10 cellular contexts compared by ENCODE assay signal in the genomic region with DNA sequence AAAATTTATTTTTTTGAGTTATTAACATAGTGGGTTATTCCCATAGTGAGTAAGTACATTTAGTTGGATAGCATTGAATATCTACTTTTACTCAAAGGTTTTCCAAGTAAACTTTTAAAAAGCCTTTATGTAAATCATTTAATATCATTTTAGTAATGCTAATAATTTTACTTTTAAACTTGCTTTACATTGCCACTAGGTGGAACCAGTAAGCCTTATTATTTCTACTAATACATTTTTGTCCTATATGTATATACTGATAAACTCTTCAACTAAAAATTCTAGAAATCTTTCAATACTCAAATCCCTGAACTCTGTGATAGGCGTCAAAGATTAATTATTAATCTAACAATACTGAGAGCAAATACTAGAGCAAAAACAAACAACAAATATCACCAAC.
DNase-seq lines count a peak whose midpoint lies in the region; ATAC-seq and TF ChIP-seq lines count a peak whose summit lies in the region.
"Had no signal": no experiment of that assay in that cellular context is flagged by ENCODE, and none has a peak within 500 bp of the region (broad histone marks: within the 10 kb centered on the region; RNA-seq: fewer than 3 reads in every experiment).

No MANE protein-coding gene starts in this region.

- CTCF ChIA-PET in OCI-LY7 (lab: Charles Lee; ENCODE audit: unreplicated experiment) = no interaction called here

- no peaks in the 10 kb centered on the region for H3K9me3 Mint-ChIP-seq in CD14-positive monocyte

- no peaks in the 10 kb centered on the region for H3K27me3 Mint-ChIP-seq in CD14-positive monocyte (ENCODE audit: low read depth in 3 of 3)

- no peak for DNase-seq in heart left ventricle
- no peak for DNase-seq in right cardiac atrium
- peak; percentile 14 for DNase-seq in OCI-LY7 (ENCODE audit: low spot score)
- peak; percentile 50 for DNase-seq in fibroblast of mammary gland (ENCODE audit: low read depth)
- peak; percentile 24 for DNase-seq in superior temporal gyrus (ENCODE audit: extremely low spot score)
- no peak for DNase-seq in H4 (ENCODE audit: low spot score)
- DNase-seq in CD14-positive monocyte (ENCODE audit: low spot score) = no peak
- DNase-seq in coronary artery (ENCODE audit: low spot score) = no peak
- DNase-seq: GF-D8, HCEC 1CT had no signal

- H3K4me1 ChIP-seq in heart left ventricle (no peaks in the 10 kb centered on the region), right cardiac atrium (ENCODE audit: control insufficient read depth, insufficient read depth, low read length) (no peaks in the 10 kb centered on the region), OCI-LY7 (ENCODE audit: insufficient read depth, low read length, poor library complexity, severe bottlenecking) (no peaks in the 10 kb centered on the region)

- no peak overlapping the region for H3K27ac Mint-ChIP-seq in CD14-positive monocyte

- no peaks in the 10 kb centered on the region for H3K79me2 ChIP-seq in OCI-LY7 (ENCODE audit: insufficient read depth, low read depth, low read length)

- WGBS in heart left ventricle, 4 donors = 27 to 53% (median 36%) methylated on average over 1 of the region's 1 CpG
- WGBS in right cardiac atrium = 18% methylated on average over 1 of the region's 1 CpG

- no peaks in the 10 kb centered on the region for H3K4me1 Mint-ChIP-seq in CD14-positive monocyte

- peak in 7 of 12 donors; percentile 14 to 35 (median 27) for TF ChIP-seq CTCF in heart left ventricle (IDR thresholded peaks at IDR 0.05)
- peak; percentile 80 for TF ChIP-seq CTCF in OCI-LY7 (conservative IDR thresholded peaks at IDR 0.05; ENCODE audit: low read length)
- peak; percentile 33 for TF ChIP-seq CTCF in fibroblast of mammary gland (conservative IDR thresholded peaks at IDR 0.05; ENCODE audit: control insufficient read depth, insufficient read depth, low read depth, low read length)
- TF ChIP-seq CTCF in CD14-positive monocyte (IDR thresholded peaks at IDR 0.05) = no peak
- TF ChIP-seq CTCF in coronary artery (IDR thresholded peaks at IDR 0.05) = no peak

- no peak overlapping the region for H3K4me2 ChIP-seq in OCI-LY7 (ENCODE audit: low read length)

- no peak overlapping the region for H3K27ac ChIP-seq in heart left ventricle
- H3K27ac ChIP-seq in right cardiac atrium (ENCODE audit: low read length) = no peak overlapping the region
- no peak overlapping the region for H3K27ac ChIP-seq in OCI-LY7 (ENCODE audit: low read depth, low read length, poor library complexity, severe bottlenecking)
- H3K27ac ChIP-seq in coronary artery = no peak overlapping the region

- no peak overlapping the region for H2AFZ ChIP-seq in OCI-LY7 (ENCODE audit: low read length)

- H4K20me1 ChIP-seq in OCI-LY7 (ENCODE audit: insufficient read depth, low read length) = no peaks in the 10 kb centered on the region

- no peak overlapping the region for H3K4me3 ChIP-seq in heart left ventricle
- no peak overlapping the region for H3K4me3 ChIP-seq in right cardiac atrium (ENCODE audit: low read length)
- no peak overlapping the region for H3K4me3 ChIP-seq in OCI-LY7 (ENCODE audit: low read depth, low read length, poor library complexity, severe bottlenecking)
- H3K4me3 ChIP-seq in fibroblast of mammary gland (ENCODE audit: control insufficient read depth, low read depth, low read length) = no peak overlapping the region
- H3K4me3 ChIP-seq in coronary artery = no peak overlapping the region

- no TSS peak for BruUV-seq in OCI-LY7 (replicated peaks; lab: Mats Ljungman, UMichigan)

- no peaks in the 10 kb centered on the region for H3K9me2 ChIP-seq in OCI-LY7 (ENCODE audit: insufficient read depth, low read length)

- H3K9me3 ChIP-seq in heart left ventricle (no peaks in the 10 kb centered on the region), right cardiac atrium (ENCODE audit: control insufficient read depth, low read length) (no peaks in the 10 kb centered on the region), OCI-LY7 (ENCODE audit: low read length) (no peaks in the 10 kb centered on the region)

- POLR2A ChIA-PET in OCI-LY7 (lab: Charles Lee) = interaction anchor here (0.6 kb wide), 1 partner anchor 1992 kb away, joined by 3 read pairs; no protein-coding TSS in a partner anchor

- H3K27me3 ChIP-seq in heart left ventricle = no peaks in the 10 kb centered on the region
- no peaks in the 10 kb centered on the region for H3K27me3 ChIP-seq in right cardiac atrium (ENCODE audit: control insufficient read depth, insufficient read depth)

- ATAC-seq in heart left ventricle (no peak), right cardiac atrium (no peak)

- H3K4me3 Mint-ChIP-seq in CD14-positive monocyte = no peak overlapping the region

- no peaks in the 10 kb centered on the region for H3K36me3 Mint-ChIP-seq in CD14-positive monocyte

- intact Hi-C loops in heart left ventricle (cut with DNase I) = no loop called here
- intact Hi-C loops in right cardiac atrium (cut with DNase I) = no loop called here
- intact Hi-C loops in OCI-LY7 (cut with micrococcal nuclease; ENCODE audit: unreplicated experiment) = no loop called here
- intact Hi-C loops in CD14-positive monocyte (cut with micrococcal nuclease) = no loop called here

- H3K36me3 ChIP-seq in heart left ventricle (no peaks in the 10 kb centered on the region), OCI-LY7 (ENCODE audit: insufficient read depth, low read length) (no peaks in the 10 kb centered on the region)

- TF ChIP-seq POLR2A in heart left ventricle (IDR thresholded peaks at IDR 0.05) = no peak

Comparison
In these comparisons a context has a peak if more than half of its experiments do, and no peak if none do; other contexts are left out.
1. DNase-seq: peak in OCI-LY7 (single experiment), fibroblast of mammary gland (single experiment) and superior temporal gyrus (single experiment); none in heart left ventricle (0 of 5), right cardiac atrium (0 of 3), H4 (single experiment), CD14-positive monocyte (single experiment) and coronary artery (single experiment).
2. CTCF ChIP-seq: peak in heart left ventricle (7 of 12), OCI-LY7 (single experiment) and fibroblast of mammary gland (single experiment); none in CD14-positive monocyte (single experiment) and coronary artery (single experiment).